11 cellular contexts compared by ENCODE assay signal in genomic region chr1:923991-924618, GRCh38. TPM values are rescaled to one million over a fixed set of nuclear protein-coding genes. Genes with fewer than 3 reads are reported as not detected.
A peak's percentile ranks its signal among the peaks of the same experiment; 100 is the strongest.
DNase-seq lines count a peak whose midpoint lies in the region; ATAC-seq and TF ChIP-seq lines count a peak whose summit lies in the region.
"Had no signal": no experiment of that assay in that cellular context is flagged by ENCODE, and none has a peak within 500 bp of the region (broad histone marks: within the 10 kb centered on the region; RNA-seq: fewer than 3 reads in every experiment).

No MANE protein-coding gene starts in this region.

- peaks cover 38% of the 10 kb centered on the region for H3K4me1 ChIP-seq in lower lobe of right lung
- peaks cover 33% of the 10 kb centered on the region for H3K4me1 ChIP-seq in upper lobe of right lung

- intact Hi-C loops in lower lobe of right lung (cut with DNase I), result no loop called here
- intact Hi-C loops in upper lobe of right lung (cut with DNase I), result no loop called here
- intact Hi-C loops in CD14-positive monocyte (cut with micrococcal nuclease), result no loop called here

- H3K27me3 Mint-ChIP-seq in activated T-cell treated with anti-CD3 and anti-CD28 coated beads, Interleukin-2, amount 50 U/mL, for 72 hours (ENCODE audit: low read depth), result peaks cover 48% of the 10 kb centered on the region
- H3K27me3 Mint-ChIP-seq in CD14-positive monocyte (ENCODE audit: low read depth in 3 of 3), result peaks cover 55 to 90% (median 69%) of the 10 kb centered on the region in 3 donors
- H3K27me3 Mint-ChIP-seq in activated CD8-positive, alpha-beta memory T cell treated with anti-CD3 and anti-CD28 coated beads, Interleukin-2, amount 10 ng/mL, durations not matched to agents 7 days and 5 days, result peaks cover 66% of the 10 kb centered on the region

- no peaks in the 10 kb centered on the region for H3K36me3 Mint-ChIP-seq in activated T-cell treated with anti-CD3 and anti-CD28 coated beads, Interleukin-2, amount 50 U/mL, for 72 hours (ENCODE audit: insufficient read depth in 2 of 2)
- H3K36me3 Mint-ChIP-seq in CD14-positive monocyte, result peaks cover 0 to 4% of the 10 kb centered on the region in 2 donors
- H3K36me3 Mint-ChIP-seq in activated CD8-positive, alpha-beta memory T cell treated with anti-CD3 and anti-CD28 coated beads, Interleukin-2, amount 10 ng/mL, durations not matched to agents 7 days and 5 days, result no peaks in the 10 kb centered on the region
- H3K36me3 Mint-ChIP-seq: CD8-positive, alpha-beta memory T cell had no signal

- H3K4me3 ChIP-seq in astrocyte of the cerebellum (ENCODE audit: low read depth, low read length) (peak overlapping the region; percentile 59), lower lobe of right lung (peak overlapping the region; percentile 53), upper lobe of right lung (peak overlapping the region; percentile 44)

- H3K9me3 ChIP-seq in lower lobe of right lung (no peaks in the 10 kb centered on the region), upper lobe of right lung (no peaks in the 10 kb centered on the region)

- H3K4me1 Mint-ChIP-seq in activated T-cell treated with anti-CD3 and anti-CD28 coated beads, Interleukin-2, amount 50 U/mL, for 72 hours (ENCODE audit: low read depth), result peaks cover 20% of the 10 kb centered on the region
- H3K4me1 Mint-ChIP-seq in CD14-positive monocyte, result peaks cover 19% of the 10 kb centered on the region
- peaks cover 13% of the 10 kb centered on the region for H3K4me1 Mint-ChIP-seq in activated CD8-positive, alpha-beta memory T cell treated with anti-CD3 and anti-CD28 coated beads, Interleukin-2, amount 10 ng/mL, durations not matched to agents 7 days and 5 days

- CTCF ChIA-PET in activated CD8-positive, alpha-beta memory T cell treated with anti-CD3 and anti-CD28 coated beads, Interleukin-2, amount 10 ng/mL, durations not matched to agents 7 days and 5 days (lab: Charles Lee), result no interaction called here

- in situ Hi-C loops in astrocyte of the cerebellum (cut with HindIII; ENCODE audit: low sequenced_read_pairs), result no loop called here

- peak; percentile 16 to 18 for ATAC-seq in activated T-cell treated with anti-CD3 and anti-CD28 coated beads, Interleukin-2, amount 50 U/mL, for 72 hours (replicated peaks in 1 of 2)
- no peak for ATAC-seq in lower lobe of right lung
- no peak for ATAC-seq in upper lobe of right lung
- no peak for ATAC-seq in activated CD8-positive, alpha-beta memory T cell treated with anti-CD3 and anti-CD28 coated beads, Interleukin-2, amount 10 ng/mL, durations not matched to agents 7 days and 5 days

- TF ChIP-seq CTCF in astrocyte of the cerebellum (IDR thresholded peaks at IDR 0.05; ENCODE audit: low read depth, low read length, missing control alignments) (no peak), lower lobe of right lung (IDR thresholded peaks at IDR 0.05) (no peak), upper lobe of right lung (IDR thresholded peaks at IDR 0.05) (no peak), CD14-positive monocyte (IDR thresholded peaks at IDR 0.05) (no peak)

- H3K27ac ChIP-seq in lower lobe of right lung (no peak overlapping the region), upper lobe of right lung (no peak overlapping the region)

- peaks cover 80% of the 10 kb centered on the region for H3K27me3 ChIP-seq in lower lobe of right lung (ENCODE audit: low read depth)
- H3K27me3 ChIP-seq in upper lobe of right lung, result peaks cover 76% of the 10 kb centered on the region

- H3K9me3 Mint-ChIP-seq in activated T-cell treated with anti-CD3 and anti-CD28 coated beads, Interleukin-2, amount 50 U/mL, for 72 hours, result no peaks in the 10 kb centered on the region
- H3K9me3 Mint-ChIP-seq in CD14-positive monocyte, result peaks cover 0 to 12% (median 4%) of the 10 kb centered on the region in 7 donors
- H3K9me3 Mint-ChIP-seq in activated CD8-positive, alpha-beta memory T cell treated with anti-CD3 and anti-CD28 coated beads, Interleukin-2, amount 10 ng/mL, durations not matched to agents 7 days and 5 days (ENCODE audit: low read depth), result no peaks in the 10 kb centered on the region
- H3K9me3 Mint-ChIP-seq: CD8-positive, alpha-beta memory T cell; naive thymus-derived CD4-positive, alpha-beta T cell had no signal

- DNase-seq in activated T-cell treated with anti-CD3 and anti-CD28 coated beads, Interleukin-2, amount 50 U/mL, for 72 hours, result no peak
- no peak for DNase-seq in activated T-cell treated with anti-CD3 and anti-CD28 coated beads, Interleukin-2, amount 50 U/mL, for 48 hours
- DNase-seq in astrocyte of the cerebellum (ENCODE audit: low read depth) (no peak), lower lobe of right lung (no peak), upper lobe of right lung (no peak), NCI-H1048 (lab: John Stamatoyannopoulos, UW) (no peak), CD14-positive monocyte (ENCODE audit: low spot score) (no peak)
- no peak for DNase-seq in activated CD8-positive, alpha-beta memory T cell treated with anti-CD3 and anti-CD28 coated beads, Interleukin-2, amount 10 ng/mL, durations not matched to agents 7 days and 5 days

- H3K4me3 Mint-ChIP-seq in activated T-cell treated with anti-CD3 and anti-CD28 coated beads, Interleukin-2, amount 50 U/mL, for 72 hours, result no peak overlapping the region
- H3K4me3 Mint-ChIP-seq in CD14-positive monocyte, result no peak overlapping the region
- no peak overlapping the region for H3K4me3 Mint-ChIP-seq in activated CD8-positive, alpha-beta memory T cell treated with anti-CD3 and anti-CD28 coated beads, Interleukin-2, amount 10 ng/mL, durations not matched to agents 7 days and 5 days

- H3K36me3 ChIP-seq in lower lobe of right lung (no peaks in the 10 kb centered on the region), upper lobe of right lung (no peaks in the 10 kb centered on the region)

- no peak overlapping the region for H3K27ac Mint-ChIP-seq in activated T-cell treated with anti-CD3 and anti-CD28 coated beads, Interleukin-2, amount 50 U/mL, for 72 hours
- no peak overlapping the region for H3K27ac Mint-ChIP-seq in CD14-positive monocyte
- no peak overlapping the region for H3K27ac Mint-ChIP-seq in activated CD8-positive, alpha-beta memory T cell treated with anti-CD3 and anti-CD28 coated beads, Interleukin-2, amount 10 ng/mL, durations not matched to agents 7 days and 5 days

RNA-seq across cellular contexts. Expression of gene SAMD11, which starts 0.4 kb away (rescaled TPM):
- under 1 TPM; 0.12 to 0.17 TPM for total RNA-seq in activated T-cell treated with anti-CD3 and anti-CD28 coated beads, Interleukin-2, amount 50 U/mL, for 72 hours
- total RNA-seq in lower lobe of right lung (2.2 TPM), upper lobe of right lung (6.0 TPM)
- polyA plus RNA-seq in CD14-positive monocyte, result not detected
- under 1 TPM in 1 of 2 experiments, not detected in 1; 0.61 TPM for total RNA-seq in activated CD8-positive, alpha-beta memory T cell treated with anti-CD3 and anti-CD28 coated beads, Interleukin-2, amount 10 ng/mL, durations not matched to agents 7 days and 5 days
- total RNA-seq: CD8-positive, alpha-beta memory T cell; naive thymus-derived CD4-positive, alpha-beta T cell had no signal

RNA-seq across cellular contexts. Expression of gene NOC2L, which starts 35.0 kb away (rescaled TPM):
- total RNA-seq in activated T-cell treated with anti-CD3 and anti-CD28 coated beads, Interleukin-2, amount 50 U/mL, for 72 hours, result 10 to 100 TPM; 72.7 to 90.0 TPM
- 46.5 TPM for total RNA-seq in lower lobe of right lung
- 54.5 TPM for total RNA-seq in upper lobe of right lung
- 10 to 100 TPM; 34.5 to 35.8 TPM for polyA plus RNA-seq in CD14-positive monocyte
- 100 to 1,000 TPM in 1 of 2 experiments, 10 to 100 TPM in 1; 68.9 to 103 TPM for total RNA-seq in activated CD8-positive, alpha-beta memory T cell treated with anti-CD3 and anti-CD28 coated beads, Interleukin-2, amount 10 ng/mL, durations not matched to agents 7 days and 5 days

RNA-seq across cellular contexts. Expression of gene KLHL17, which starts 36.3 kb away (rescaled TPM):
- total RNA-seq in activated T-cell treated with anti-CD3 and anti-CD28 coated beads, Interleukin-2, amount 50 U/mL, for 72 hours, result 10 to 100 TPM; 12.7 to 22.8 TPM
- 17.0 TPM for total RNA-seq in lower lobe of right lung
- total RNA-seq in upper lobe of right lung, result 17.0 TPM
- polyA plus RNA-seq in CD14-positive monocyte, result under 1 TPM; 0.31 to 0.71 TPM
- 10 to 100 TPM; 30.7 to 32.4 TPM for total RNA-seq in activated CD8-positive, alpha-beta memory T cell treated with anti-CD3 and anti-CD28 coated beads, Interleukin-2, amount 10 ng/mL, durations not matched to agents 7 days and 5 days

RNA-seq across cellular contexts. Expression of gene PLEKHN1, which starts 42.2 kb away (rescaled TPM):
- 1 to 10 TPM; 1.9 to 2.3 TPM for total RNA-seq in activated T-cell treated with anti-CD3 and anti-CD28 coated beads, Interleukin-2, amount 50 U/mL, for 72 hours
- total RNA-seq in lower lobe of right lung (1.2 TPM), upper lobe of right lung (2.1 TPM)
- under 1 TPM; 0.21 to 0.62 TPM for polyA plus RNA-seq in CD14-positive monocyte
- total RNA-seq in activated CD8-positive, alpha-beta memory T cell treated with anti-CD3 and anti-CD28 coated beads, Interleukin-2, amount 10 ng/mL, durations not matched to agents 7 days and 5 days, result 1 to 10 TPM; 3.3 to 3.9 TPM

RNA-seq across cellular contexts. Expression of gene PERM1, which starts 57.8 kb away (rescaled TPM):
- total RNA-seq in activated T-cell treated with anti-CD3 and anti-CD28 coated beads, Interleukin-2, amount 50 U/mL, for 72 hours, result not detected
- total RNA-seq in lower lobe of right lung (not detected), upper lobe of right lung (0.35 TPM)
- polyA plus RNA-seq in CD14-positive monocyte, result not detected
- not detected for total RNA-seq in activated CD8-positive, alpha-beta memory T cell treated with anti-CD3 and anti-CD28 coated beads, Interleukin-2, amount 10 ng/mL, durations not matched to agents 7 days and 5 days
- total RNA-seq: CD8-positive, alpha-beta memory T cell; esophagus mucosa; naive thymus-derived CD4-positive, alpha-beta T cell had no signal
- polyA plus RNA-seq: CD8-positive, alpha-beta memory T cell; naive thymus-derived CD4-positive, alpha-beta T cell had no signal

Comparison
In these comparisons a context has a peak if more than half of its experiments do, and no peak if none do; other contexts are left out.
1. ATAC-seq: peak in activated T-cell treated with anti-CD3 and anti-CD28 coated beads, Interleukin-2, amount 50 U/mL, for 72 hours (2 of 2); none in lower lobe of right lung (0 of 2), upper lobe of right lung (single experiment) and activated CD8-positive, alpha-beta memory T cell treated with anti-CD3 and anti-CD28 coated beads, Interleukin-2, amount 10 ng/mL, durations not matched to agents 7 days and 5 days (single experiment).
2. Peak in every context shown above with its lines, with median percentiles within 50 percentile points of each other: H3K4me3 ChIP-seq.